2 cellular contexts compared by ENCODE assay signal in genomic region chr5:139955616-139956283, GRCh38.
TF ChIP-seq lines count a peak whose summit lies in the region.

No MANE protein-coding gene starts in this region.

TF ChIP-seq in HepG2, 621 proteins besides CTCF, POLR2A, EP300 and RAD21 (continued from another document):
- TF ChIP-seq THAP9 (CRISPR knock-in tag; IDR thresholded peaks at IDR 0.05; ENCODE audit: borderline replicate concordance) (no peak), ZNF383 (CRISPR knock-in tag; IDR thresholded peaks at IDR 0.05; ENCODE audit: borderline replicate concordance) (no peak), ZNF644 (CRISPR knock-in tag; IDR thresholded peaks at IDR 0.05; ENCODE audit: low read depth) (no peak), MXI1 (IDR thresholded peaks at IDR 0.05; ENCODE audit: borderline replicate concordance, low read depth, low read length) (no peak), NR2F1 (CRISPR knock-in tag; IDR thresholded peaks at IDR 0.05) (no peak), HNRNPLL (IDR thresholded peaks at IDR 0.05; ENCODE audit: low read depth, low read length, poor library complexity, severe bottlenecking) (no peak), RERE (CRISPR knock-in tag; IDR thresholded peaks at IDR 0.05; ENCODE audit: low read depth) (no peak), ZNF75D (CRISPR knock-in tag; IDR thresholded peaks at IDR 0.05; ENCODE audit: borderline replicate concordance) (no peak), ZNF563 (CRISPR knock-in tag; IDR thresholded peaks at IDR 0.05) (no peak), ZNF263 (CRISPR knock-in tag; IDR thresholded peaks at IDR 0.05) (no peak), CREBL2 (CRISPR knock-in tag; IDR thresholded peaks at IDR 0.05; ENCODE audit: borderline replicate concordance) (no peak), ASH2L (IDR thresholded peaks at IDR 0.05; ENCODE audit: insufficient read length, low read depth, low read length) (no peak), TAF1 (CRISPR knock-in tag; IDR thresholded peaks at IDR 0.05) (no peak), ZNF382 (CRISPR knock-in tag; IDR thresholded peaks at IDR 0.05; ENCODE audit: borderline replicate concordance) (no peak)

TF ChIP-seq in K562, 482 proteins besides CTCF, POLR2A, EP300 and RAD21:
- TF ChIP-seq CTCFL (IDR thresholded peaks at IDR 0.05; ENCODE audit: borderline replicate concordance, insufficient read depth, low read depth, low read length, poor library complexity, severe bottlenecking) (peak; percentile 63), CREM (IDR thresholded peaks at IDR 0.05; ENCODE audit: low read depth) (peak; percentile 19; the same call in 1 of the 2 replicates), ZNF263 (CRISPR knock-in tag; IDR thresholded peaks at IDR 0.05; ENCODE audit: borderline replicate concordance) (peak; percentile 69), HCFC1 (IDR thresholded peaks at IDR 0.05; ENCODE audit: low read depth, low read length) (0 out of 2 replicates have a peak, but pooled peaks have one; percentile 12), NRF1 (conservative IDR thresholded peaks at IDR 0.05 in 1 of 2, IDR thresholded peaks at IDR 0.05 in 1 of 2) (peak; percentile 71 to 78), BHLHE40 (IDR thresholded peaks at IDR 0.05; ENCODE audit: low read length) (peak; percentile 82), MYC (IDR thresholded peaks at IDR 0.05; ENCODE audit: low read depth, low read length) (peak; percentile 48; the same call in 1 of the 2 replicates), MYC (CRISPR knock-in tag; IDR thresholded peaks at IDR 0.05; ENCODE audit: borderline replicate concordance, low read depth) (no peak), CEBPB (tag; IDR thresholded peaks at IDR 0.05) (no peak), ZFP91 (CRISPR knock-in tag; IDR thresholded peaks at IDR 0.05) (no peak), RCOR1 (IDR thresholded peaks at IDR 0.05; ENCODE audit: borderline replicate concordance in 1 of 2, low read depth in 2 of 2, low read length in 2 of 2) (0 out of 4 replicates have a peak, but pooled peaks of 1 of the 2 experiments have one; percentile 10)
